In genomic region chr2:9488583-9489547, GRCh38 we compare ENCODE assay signal across 11 cellular contexts. TPM values are rescaled to one million over a fixed set of nuclear protein-coding genes. Genes with fewer than 3 reads are reported as not detected.
DNase-seq lines count a peak whose midpoint lies in the region; TF ChIP-seq lines count a peak whose summit lies in the region.
"Had no signal": no experiment of that assay in that cellular context is flagged by ENCODE, and none has a peak within 500 bp of the region (broad histone marks: within the 10 kb centered on the region; RNA-seq: fewer than 3 reads in every experiment).

No MANE protein-coding gene starts in this region.

- no peaks in the 10 kb centered on the region for H3K9me3 Mint-ChIP-seq in nephron progenitor cell

- H3K27ac ChIP-seq in dorsolateral prefrontal cortex, result peak overlapping the region in 6 of 59 donors; percentile 13 to 57 (median 22)
- H3K27ac ChIP-seq: psoas muscle had no signal

- H3K4me3 ChIP-seq in AG10803 (ENCODE audit: low read length) (no peak overlapping the region), dorsolateral prefrontal cortex (no peak overlapping the region)
- H3K4me3 ChIP-seq: psoas muscle had no signal

- DNase-seq in AG10803 (ENCODE audit: low read depth) (peak; percentile 35), EL (peak; percentile 42), amniotic epithelial cell (ENCODE audit: low read depth) (peak; percentile 50), nephron progenitor cell (no peak), dorsolateral prefrontal cortex (no peak), DMS153 (lab: John Stamatoyannopoulos, UW) (no peak), AML-193 (lab: John Stamatoyannopoulos, UW) (no peak)
- DNase-seq: GOT3; NCI-H2171 treated with DMSO at 0.1 percent for 48 hours; psoas muscle; stimulated activated CD4-positive, alpha-beta T cell treated with anti-CD3 and anti-CD28 coated beads, Interleukin-15, amount 100 ng/mL, for 24 hours had no signal

- no peak for TF ChIP-seq CTCF in AG10803 (conservative IDR thresholded peaks at IDR 0.05; ENCODE audit: low read length)
- no peak for TF ChIP-seq CTCF in nephron progenitor cell (IDR thresholded peaks at IDR 0.05)
- no peak for TF ChIP-seq CTCF in dorsolateral prefrontal cortex (IDR thresholded peaks at IDR 0.05 in 54 of 56, conservative IDR thresholded peaks at IDR 0.05 in 2 of 56; ENCODE audit: low read depth in 1 of 56, partially characterized antibody in 56 of 56)

- peaks cover 70% of the 10 kb centered on the region for H3K36me3 Mint-ChIP-seq in nephron progenitor cell (ENCODE audit: low read depth)

- H3K27me3 Mint-ChIP-seq in nephron progenitor cell (ENCODE audit: low read depth, poor library complexity), result no peaks in the 10 kb centered on the region

- H3K4me3 Mint-ChIP-seq in nephron progenitor cell, result no peak overlapping the region

- intact Hi-C loops in dorsolateral prefrontal cortex (cut with DNase I), result no loop called here

- no peaks in the 10 kb centered on the region for H3K4me1 Mint-ChIP-seq in nephron progenitor cell

- peak overlapping the region; percentile 19 for H3K27ac Mint-ChIP-seq in nephron progenitor cell

- H3K27me3 ChIP-seq in dorsolateral prefrontal cortex, result no peaks in the 10 kb centered on the region

RNA-seq across cellular contexts. Expression of gene IAH1, which starts 14.5 kb away (rescaled TPM):
- 10 to 100 TPM; 46.2 to 81.5 (median 64.4) TPM for total RNA-seq in dorsolateral prefrontal cortex

Comparison
In these comparisons a context has a peak if more than half of its experiments do, and no peak if none do; other contexts are left out.
1. DNase-seq: peak in AG10803 (single experiment), EL (single experiment) and amniotic epithelial cell (single experiment); none in nephron progenitor cell (single experiment), dorsolateral prefrontal cortex (0 of 10), DMS153 (single experiment) and AML-193 (0 of 2).